In the genomic region with DNA sequence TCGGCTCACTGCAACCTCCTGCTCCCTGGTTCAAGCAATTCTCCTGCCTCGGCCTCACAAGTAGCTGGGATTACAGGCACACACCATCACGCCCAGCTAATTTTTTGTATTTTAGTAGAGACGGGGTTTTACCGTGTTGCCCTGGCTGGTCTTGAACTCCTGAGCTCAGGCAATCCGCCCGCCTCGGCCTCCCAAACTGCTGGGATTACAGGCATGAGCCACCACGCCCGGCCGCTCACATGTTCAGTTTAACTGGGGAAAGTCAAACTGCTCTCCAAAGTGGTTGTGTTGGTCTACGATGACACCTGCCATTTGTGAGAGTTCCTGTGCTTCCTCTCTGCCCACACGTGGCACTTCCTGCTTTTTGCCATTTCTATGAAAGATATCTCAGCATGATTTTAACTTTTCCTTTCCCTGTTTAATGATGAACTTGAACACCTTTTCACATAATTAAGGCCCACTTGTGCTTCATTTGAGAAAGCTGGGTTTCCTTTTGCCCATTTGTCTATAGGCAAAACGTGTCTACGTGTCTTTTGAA, we compare ENCODE assay signal across 21 cellular contexts. TPM values are rescaled to one million over a fixed set of nuclear protein-coding genes. Genes with fewer than 3 reads are reported as not detected.
"Had no signal": no experiment of that assay in that cellular context is flagged by ENCODE, and none has a peak within 500 bp of the region (broad histone marks: within the 10 kb centered on the region; RNA-seq: fewer than 3 reads in every experiment).

No MANE protein-coding gene starts in this region.

- H3K36me3 ChIP-seq: left ventricle myocardium inferior, sigmoid colon had no signal

- H3K36me3 Mint-ChIP-seq: activated naive CD4-positive, alpha-beta T cell treated with anti-CD3 and anti-CD28 coated beads, Interleukin-2, amount 50 U/mL, for 24 hours; type B pancreatic cell had no signal

- H3K4me3 Mint-ChIP-seq: activated CD8-positive, alpha-beta T cell treated with anti-CD3 and anti-CD28 coated beads, Interleukin-2, amount 10 ng/mL, durations not matched to agents 7 days and 5 days; activated naive CD4-positive, alpha-beta T cell treated with anti-CD3 and anti-CD28 coated beads, Interleukin-2, amount 50 U/mL, for 24 hours; activated T-helper 17 cell treated with anti-CD3 and anti-CD28 coated beads, Interleukin-2, amount 50 U/mL, for 72 hours; dendritic cell treated with granulocyte-macrophage colony-stimulating factor and Interleukin-4, amounts not matched to agents 40 ng/mL and 50 ng/mL, for 4 days; type B pancreatic cell had no signal

- H3K27ac ChIP-seq: left ventricle myocardium inferior, sigmoid colon had no signal

- H3K27ac Mint-ChIP-seq: activated CD8-positive, alpha-beta T cell treated with anti-CD3 and anti-CD28 coated beads, Interleukin-2, amount 10 ng/mL, durations not matched to agents 7 days and 5 days; activated T-helper 17 cell treated with anti-CD3 and anti-CD28 coated beads, Interleukin-2, amount 50 U/mL, for 72 hours; dendritic cell treated with granulocyte-macrophage colony-stimulating factor and Interleukin-4, amounts not matched to agents 40 ng/mL and 50 ng/mL, for 4 days; type B pancreatic cell had no signal

- ATAC-seq: activated CD8-positive, alpha-beta T cell treated with anti-CD3 and anti-CD28 coated beads, Interleukin-2, amount 10 ng/mL, durations not matched to agents 7 days and 5 days; activated T-helper 17 cell treated with anti-CD3 and anti-CD28 coated beads, Interleukin-2, amount 50 U/mL, for 72 hours had no signal

- H3K9me3 Mint-ChIP-seq: activated naive CD4-positive, alpha-beta T cell treated with anti-CD3 and anti-CD28 coated beads, Interleukin-2, amount 50 U/mL, for 24 hours; activated T-helper 17 cell treated with anti-CD3 and anti-CD28 coated beads, Interleukin-2, amount 50 U/mL, for 72 hours; dendritic cell treated with granulocyte-macrophage colony-stimulating factor and Interleukin-4, amounts not matched to agents 40 ng/mL and 50 ng/mL, for 4 days; type B pancreatic cell had no signal

- H3K27me3 Mint-ChIP-seq: activated naive CD4-positive, alpha-beta T cell treated with anti-CD3 and anti-CD28 coated beads, Interleukin-2, amount 50 U/mL, for 24 hours; activated T-helper 17 cell treated with anti-CD3 and anti-CD28 coated beads, Interleukin-2, amount 50 U/mL, for 72 hours had no signal

- H3K4me3 ChIP-seq: left ventricle myocardium inferior, sigmoid colon had no signal

- H3K9me3 ChIP-seq: left ventricle myocardium inferior, sigmoid colon had no signal

- DNase-seq: activated CD4-positive, CD25-positive, alpha-beta regulatory T cell treated with anti-CD3 and anti-CD28 coated beads, Interleukin-2, amount 50 U/mL, for 72 hours; activated CD8-positive, alpha-beta memory T cell treated with anti-CD3 and anti-CD28 coated beads, Interleukin-2, amount 50 U/mL, for 48 hours; activated CD8-positive, alpha-beta T cell treated with anti-CD3 and anti-CD28 coated beads, Interleukin-2, amount 10 ng/mL, durations not matched to agents 7 days and 5 days; anterior cingulate cortex; cerebellar nuclear complex; kidney; left ventricle myocardium inferior; mesendoderm; sigmoid colon; stimulated activated CD4-positive, alpha-beta T cell treated with anti-CD3 and anti-CD28 coated beads, Interleukin-12 subunit alpha, Interleukin-12 subunit beta, amount 100 ng/mL, for 4 hours; stimulated activated naive CD4-positive, alpha-beta T cell; substantia nigra had no signal

RNA-seq across cellular contexts. Expression of a gene that starts 0.9 kb away (rescaled TPM):
- total RNA-seq: epithelial cell of proximal tubule, left ventricle myocardium inferior, osteocyte had no signal

RNA-seq across cellular contexts. Expression of a gene that starts 30.4 kb away (rescaled TPM):
- total RNA-seq: activated CD8-positive, alpha-beta T cell treated with anti-CD3 and anti-CD28 coated beads, Interleukin-2, amount 10 ng/mL, durations not matched to agents 7 days and 5 days; activated T-helper 17 cell treated with anti-CD3 and anti-CD28 coated beads, Interleukin-2, amount 50 U/mL, for 72 hours; epithelial cell of proximal tubule; pulmonary artery endothelial cell; T-helper 2 cell treated with Interferon-gamma antibody and Interleukin-4, amounts not matched to agents 100 ng/mL and 5 ng/mL, for 36 hours had no signal
- polyA plus RNA-seq: neural cell had no signal

RNA-seq across cellular contexts. Expression of a gene that starts 48.8 kb away (rescaled TPM):
- total RNA-seq: activated CD8-positive, alpha-beta T cell treated with anti-CD3 and anti-CD28 coated beads, Interleukin-2, amount 10 ng/mL, durations not matched to agents 7 days and 5 days; activated T-helper 17 cell treated with anti-CD3 and anti-CD28 coated beads, Interleukin-2, amount 50 U/mL, for 72 hours; epithelial cell of proximal tubule; osteocyte; pulmonary artery endothelial cell; sigmoid colon; T-helper 2 cell treated with Interferon-gamma antibody and Interleukin-4, amounts not matched to agents 100 ng/mL and 5 ng/mL, for 36 hours had no signal
- polyA plus RNA-seq: neural cell had no signal
